In genomic region chr2:200705305-200705985, GRCh38 we compare ENCODE assay signal across 12 cellular contexts.
A peak's percentile ranks its signal among the peaks of the same experiment; 100 is the strongest.
DNase-seq lines count a peak whose midpoint lies in the region; FAIRE-seq and TF ChIP-seq lines count a peak whose summit lies in the region.
"Had no signal": no experiment of that assay in that cellular context is flagged by ENCODE, and none has a peak within 500 bp of the region (broad histone marks: within the 10 kb centered on the region; RNA-seq: fewer than 3 reads in every experiment).

No MANE protein-coding gene starts in this region.

- H3K9me3 ChIP-seq in endothelial cell of umbilical vein (replicated peaks; ENCODE audit: control insufficient read depth, insufficient read depth, low read length), result no peaks in the 10 kb centered on the region
- H3K9me3 ChIP-seq in MG63, result no peaks in the 10 kb centered on the region

- no peaks in the 10 kb centered on the region for H3K79me2 ChIP-seq in endothelial cell of umbilical vein (ENCODE audit: control insufficient read depth, insufficient read depth, low read length)

- CTCF ChIA-PET in endothelial cell of umbilical vein (lab: Charles Lee), result interaction anchor here (0.6 to 7.6 kb wide), 8 partner anchors 25 to 731 kb away, joined by 3 to 97 read pairs (median 4); no protein-coding TSS in a partner anchor

- intact Hi-C loops in endothelial cell of umbilical vein (cut with micrococcal nuclease), result no loop called here

- H2AFZ ChIP-seq in endothelial cell of umbilical vein (ENCODE audit: low read depth, low read length), result no peak overlapping the region

- no peak overlapping the region for H3K27ac ChIP-seq in endothelial cell of umbilical vein (ENCODE audit: insufficient read depth, low read depth, low read length)

- BruUV-seq in endothelial cell of umbilical vein (replicated peaks; lab: Mats Ljungman, UMichigan), result no TSS peak

- no peak overlapping the region for H3K9ac ChIP-seq in endothelial cell of umbilical vein (replicated peaks; ENCODE audit: extremely low read depth, insufficient read depth, low read length)

- H3K4me1 ChIP-seq in endothelial cell of umbilical vein (ENCODE audit: control insufficient read depth, extremely low read depth, insufficient read depth, low read length), result no peaks in the 10 kb centered on the region

- POLR2A ChIA-PET in endothelial cell of umbilical vein (lab: Charles Lee), result no interaction called here

- no peak overlapping the region for H3K4me2 ChIP-seq in endothelial cell of umbilical vein (ENCODE audit: insufficient read depth, low read length)

- H3K36me3 ChIP-seq in endothelial cell of umbilical vein (ENCODE audit: control insufficient read depth in 2 of 2, extremely low read depth in 1 of 2, insufficient read depth in 2 of 2, low read length in 2 of 2) (no peaks in the 10 kb centered on the region), MG63 (no peaks in the 10 kb centered on the region)

- TF ChIP-seq POLR2A in endothelial cell of umbilical vein (IDR thresholded peaks at IDR 0.05; ENCODE audit: low read depth, low read length), result no peak

- dilution Hi-C loops in endothelial cell of umbilical vein (cut with MboI; ENCODE audit: extremely low pct_ligation_motif_present, low sequenced_read_pairs), result no loop called here

- peak in 1 of 2 donors; percentile 14 for TF ChIP-seq CTCF in endothelial cell of umbilical vein (IDR thresholded peaks at IDR 0.05; ENCODE audit: extremely low read depth in 1 of 2, insufficient read depth in 1 of 2, low read depth in 1 of 2, low read length in 2 of 2)

- H3K27me3 ChIP-seq in endothelial cell of umbilical vein (ENCODE audit: control insufficient read depth in 2 of 2, insufficient read depth in 2 of 2, low read length in 2 of 2) (peaks cover 16 to 18% of the 10 kb centered on the region in 2 experiments), MG63 (no peaks in the 10 kb centered on the region)

- no peaks in the 10 kb centered on the region for H4K20me1 ChIP-seq in endothelial cell of umbilical vein (replicated peaks; ENCODE audit: control insufficient read depth, extremely low read depth, insufficient read depth, low read length)

- H3K4me3 ChIP-seq in endothelial cell of umbilical vein (replicated peaks in 1 of 3; ENCODE audit: insufficient read depth in 1 of 3, low read depth in 1 of 3, low read length in 3 of 3) (no peak overlapping the region), MG63 (no peak overlapping the region)
- H3K4me3 ChIP-seq: lung had no signal

- FAIRE-seq in endothelial cell of umbilical vein (lab: Jason Lieb, UNC), result peak; percentile 49

- no peaks in the 10 kb centered on the region for H3K9me1 ChIP-seq in endothelial cell of umbilical vein (replicated peaks; ENCODE audit: control insufficient read depth, extremely low read depth, insufficient read depth, low read length)

- DNase-seq in Ammon's horn (ENCODE audit: low spot score) (peak; percentile 63), LHCN-M2 (ENCODE audit: low read depth) (peak; percentile 25), endothelial cell of umbilical vein (ENCODE audit: low read depth, low spot score) (no peak), medulla oblongata (ENCODE audit: extremely low spot score) (peak; percentile 78), DMS79 treated with DMSO at 0.1 percent for 48 hours (lab: John Stamatoyannopoulos, UW) (no peak), MG63 (no peak), cerebellum (ENCODE audit: low spot score) (no peak), AML-193 (lab: John Stamatoyannopoulos, UW) (no peak)
- DNase-seq: NCI-H226; stimulated activated CD4-positive, alpha-beta T cell treated with anti-CD3 and anti-CD28 coated beads, Interleukin-4, amount 100 ng/mL, for 4 hours; T1000 had no signal

TF ChIP-seq in endothelial cell of umbilical vein, 7 proteins besides CTCF, POLR2A, EP300 and RAD21:
- TF ChIP-seq MAX (IDR thresholded peaks at IDR 0.05; ENCODE audit: insufficient read depth, insufficient read length) (no peak), EZH2 (IDR thresholded peaks at IDR 0.05; ENCODE audit: borderline replicate concordance, low read depth, low read length, severe bottlenecking) (no peak), MYC (IDR thresholded peaks at IDR 0.05; ENCODE audit: low read depth, low read length) (no peak), GATA2 (IDR thresholded peaks at IDR 0.05; ENCODE audit: insufficient read depth, insufficient read length, low read depth, low read length) (no peak), FOS (IDR thresholded peaks at IDR 0.05; ENCODE audit: borderline replicate concordance, insufficient read depth, low read length) (no peak), POLR2AphosphoS5 (IDR thresholded peaks at IDR 0.05; ENCODE audit: insufficient read depth, low read depth, low read length) (no peak), JUN (IDR thresholded peaks at IDR 0.05; ENCODE audit: borderline replicate concordance, insufficient read depth, insufficient read length, low read depth) (no peak)

Comparison
In these comparisons a context has a peak if more than half of its experiments do, and no peak if none do; other contexts are left out.
1. DNase-seq: peak in Ammon's horn (single experiment), LHCN-M2 (single experiment) and medulla oblongata (single experiment); none in endothelial cell of umbilical vein (single experiment), DMS79 treated with DMSO at 0.1 percent for 48 hours (single experiment), MG63 (single experiment), cerebellum (single experiment) and AML-193 (0 of 2).